ENCODE assay signal across 25 cellular contexts in the genomic region with DNA sequence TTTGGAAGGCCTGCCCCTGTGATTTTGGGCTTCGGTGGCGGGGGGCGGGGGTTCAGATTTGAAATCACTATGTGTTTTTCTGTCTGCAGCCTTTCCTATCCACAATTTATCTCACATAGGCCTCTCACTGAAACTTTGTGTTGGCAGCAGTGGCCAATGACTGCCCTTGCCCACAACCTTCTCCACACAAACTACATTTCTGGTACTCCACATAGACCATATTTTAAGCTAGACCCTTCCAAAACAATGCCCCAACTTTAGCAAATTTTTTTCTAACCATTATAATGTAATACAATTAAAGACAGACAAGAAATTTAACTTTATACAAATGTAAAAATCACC. TPM values are rescaled to one million over a fixed set of nuclear protein-coding genes. Genes with fewer than 3 reads are reported as not detected.
DNase-seq lines count a peak whose midpoint lies in the region; ATAC-seq, FAIRE-seq and TF ChIP-seq lines count a peak whose summit lies in the region.
"Had no signal": no experiment of that assay in that cellular context is flagged by ENCODE, and none has a peak within 500 bp of the region (broad histone marks: within the 10 kb centered on the region; RNA-seq: fewer than 3 reads in every experiment).

No MANE protein-coding gene starts in this region.

- peak overlapping the region; percentile 43 for H3K4me3 ChIP-seq in CD4-positive, CD25-positive, alpha-beta regulatory T cell (ENCODE audit: low read depth, low read length)
- H3K4me3 ChIP-seq in astrocyte (ENCODE audit: insufficient read depth, low read depth, low read length), result no peak overlapping the region
- no peak overlapping the region for H3K4me3 ChIP-seq in right atrium auricular region
- H3K4me3 ChIP-seq in osteoblast (ENCODE audit: insufficient read depth, low read length), result no peak overlapping the region
- no peak overlapping the region for H3K4me3 ChIP-seq in lower lobe of right lung
- H3K4me3 ChIP-seq: colonic mucosa, lung, skin epidermis, thyroid gland had no signal

- peaks cover 39 to 89% (median 77%) of the 10 kb centered on the region in 4 donors for H3K4me1 Mint-ChIP-seq in CD4-positive, CD25-positive, alpha-beta regulatory T cell
- H3K4me1 Mint-ChIP-seq in astrocyte (ENCODE audit: low read depth, unreplicated experiment), result peaks cover 21% of the 10 kb centered on the region

- no peak for ATAC-seq in CD4-positive, CD25-positive, alpha-beta regulatory T cell (ENCODE audit: low read depth in 2 of 2)
- ATAC-seq in lower lobe of right lung, result no peak
- ATAC-seq: activated CD4-positive, CD25-positive, alpha-beta regulatory T cell treated with anti-CD3 and anti-CD28 coated beads, Interleukin-2, amount 50 U/mL, for 24 hours; activated naive CD4-positive, alpha-beta T cell treated with anti-CD3 and anti-CD28 coated beads, Interleukin-2, amount 50 U/mL, for 72 hours had no signal

- H3K27ac ChIP-seq in CD4-positive, CD25-positive, alpha-beta regulatory T cell (ENCODE audit: insufficient read depth, low read length, poor library complexity, severe bottlenecking), result peak overlapping the region; percentile 1
- H3K27ac ChIP-seq in astrocyte (ENCODE audit: low read depth, low read length), result peak overlapping the region; percentile 64
- H3K27ac ChIP-seq in right atrium auricular region, result peak overlapping the region; percentile 61 to 80
- H3K27ac ChIP-seq in osteoblast (ENCODE audit: low read depth, low read length), result peak overlapping the region; percentile 42
- H3K27ac ChIP-seq in lower lobe of right lung, result no peak overlapping the region
- H3K27ac ChIP-seq: colonic mucosa, thyroid gland had no signal

- H3K27me3 Mint-ChIP-seq in CD4-positive, CD25-positive, alpha-beta regulatory T cell, result no peaks in the 10 kb centered on the region
- H3K27me3 Mint-ChIP-seq in astrocyte (ENCODE audit: low read depth, unreplicated experiment), result no peaks in the 10 kb centered on the region
- H3K27me3 Mint-ChIP-seq: CD8-positive, alpha-beta memory T cell had no signal

- TF ChIP-seq CTCF in astrocyte (IDR thresholded peaks at IDR 0.05; ENCODE audit: insufficient read depth, low read depth, low read length), result no peak
- TF ChIP-seq CTCF in right atrium auricular region (IDR thresholded peaks at IDR 0.05), result no peak
- no peak for TF ChIP-seq CTCF in osteoblast (IDR thresholded peaks at IDR 0.05; ENCODE audit: extremely low read depth, low read depth, low read length)
- no peak for TF ChIP-seq CTCF in lower lobe of right lung (IDR thresholded peaks at IDR 0.05)

- H3K4me1 ChIP-seq in CD4-positive, CD25-positive, alpha-beta regulatory T cell (ENCODE audit: control insufficient read depth, insufficient read depth, low read length, poor library complexity, severe bottlenecking), result peaks cover 64% of the 10 kb centered on the region
- H3K4me1 ChIP-seq in astrocyte (ENCODE audit: insufficient read depth, low read length) (peaks cover 21% of the 10 kb centered on the region), right atrium auricular region (peaks cover 0 to 88% of the 10 kb centered on the region in 2 donors), osteoblast (ENCODE audit: insufficient read depth, low read length) (peaks cover 22% of the 10 kb centered on the region), lower lobe of right lung (peaks cover 67% of the 10 kb centered on the region)
- H3K4me1 ChIP-seq: colonic mucosa had no signal

- H3K9ac ChIP-seq in astrocyte (ENCODE audit: low read length), result peak overlapping the region; percentile 49
- H3K9ac ChIP-seq: SK-N-SH had no signal

- H4K20me1 ChIP-seq in astrocyte (ENCODE audit: insufficient read depth, low read length), result peaks cover 74% of the 10 kb centered on the region
- peaks cover 24% of the 10 kb centered on the region for H4K20me1 ChIP-seq in osteoblast (ENCODE audit: insufficient read depth, low read length)

- peaks cover 97% of the 10 kb centered on the region for H3K79me2 ChIP-seq in astrocyte (ENCODE audit: insufficient read depth, low read length)
- H3K79me2 ChIP-seq in osteoblast (ENCODE audit: insufficient read depth, low read length), result peaks cover 94% of the 10 kb centered on the region

- H3K36me3 Mint-ChIP-seq in CD4-positive, CD25-positive, alpha-beta regulatory T cell, result peaks cover 9% of the 10 kb centered on the region
- no peaks in the 10 kb centered on the region for H3K36me3 Mint-ChIP-seq in astrocyte (ENCODE audit: low read depth, unreplicated experiment)

- H2AFZ ChIP-seq in astrocyte (ENCODE audit: low read depth, low read length) (no peak overlapping the region), osteoblast (ENCODE audit: low read length) (no peak overlapping the region)

- peak overlapping the region in 3 of 4 donors; percentile 28 to 53 (median 52) for H3K4me3 Mint-ChIP-seq in CD4-positive, CD25-positive, alpha-beta regulatory T cell
- H3K4me3 Mint-ChIP-seq in astrocyte (ENCODE audit: unreplicated experiment), result peak overlapping the region; percentile 60
- H3K4me3 Mint-ChIP-seq: activated T-helper 1 cell treated with anti-CD3 and anti-CD28 coated beads, Interleukin-12 subunit alpha, Interleukin-12 subunit beta, Interleukin-2, Interleukin-4 antibody, amounts not matched to agents 30 ng/mL and 10 ng/mL and 1 ng/mL, durations not matched to agents 14 hours and 24 hours and 36 hours had no signal

- FAIRE-seq in astrocyte (lab: Jason Lieb, UNC) (no peak), H54 (lab: Jason Lieb, UNC) (no peak)
- FAIRE-seq: HTR-8/SVneo had no signal

- H3K9me3 Mint-ChIP-seq in CD4-positive, CD25-positive, alpha-beta regulatory T cell, result no peaks in the 10 kb centered on the region
- no peaks in the 10 kb centered on the region for H3K9me3 Mint-ChIP-seq in astrocyte (ENCODE audit: unreplicated experiment)
- H3K9me3 Mint-ChIP-seq: activated naive CD4-positive, alpha-beta T cell treated with anti-CD3 and anti-CD28 coated beads, Interleukin-2, amount 50 U/mL, for 72 hours; activated T-helper 1 cell treated with anti-CD3 and anti-CD28 coated beads, Interleukin-12 subunit alpha, Interleukin-12 subunit beta, Interleukin-2, Interleukin-4 antibody, amounts not matched to agents 30 ng/mL and 10 ng/mL and 1 ng/mL, durations not matched to agents 14 hours and 24 hours and 36 hours; CD8-positive, alpha-beta memory T cell had no signal

- no peak for DNase-seq in CD4-positive, CD25-positive, alpha-beta regulatory T cell
- DNase-seq in astrocyte (ENCODE audit: low read depth) (no peak), right atrium auricular region (ENCODE audit: low spot score) (no peak), osteoblast (ENCODE audit: insufficient read length, low spot score, missing footprints) (no peak), lower lobe of right lung (no peak), NCI-H1694 (lab: John Stamatoyannopoulos, UW) (no peak), H54 (ENCODE audit: insufficient read length, low spot score) (no peak)
- no peak for DNase-seq in activated effector memory CD4-positive, alpha-beta T cell treated with Interleukin-2 at 50 U/mL for 16 hours
- DNase-seq: CD8-positive, alpha-beta memory T cell; colonic mucosa; HCEC 1CT; Karpas-422; NCI-H2029 treated with DMSO at 0.1 percent for 48 hours; NCI-H345; NK-92 treated with Interleukin-12 subunit alpha and Interleukin-12 subunit beta, amount 100 ng/mL, for 24 hours; SK-N-SH; stimulated activated CD4-positive, alpha-beta T cell treated with anti-CD3 and anti-CD28 coated beads, Interleukin-2, amount 100 ng/mL, for 48 hours; stimulated activated naive CD4-positive, alpha-beta T cell treated with Interleukin-2 at 50 U/mL for 16 hours; thyroid gland had no signal

- H3K27ac Mint-ChIP-seq in CD4-positive, CD25-positive, alpha-beta regulatory T cell, result no peak overlapping the region
- H3K27ac Mint-ChIP-seq in astrocyte (ENCODE audit: unreplicated experiment), result no peak overlapping the region
- H3K27ac Mint-ChIP-seq: activated naive CD4-positive, alpha-beta T cell treated with anti-CD3 and anti-CD28 coated beads, Interleukin-2, amount 50 U/mL, for 72 hours; activated T-helper 1 cell treated with anti-CD3 and anti-CD28 coated beads, Interleukin-12 subunit alpha, Interleukin-12 subunit beta, Interleukin-2, Interleukin-4 antibody, amounts not matched to agents 30 ng/mL and 10 ng/mL and 1 ng/mL, durations not matched to agents 14 hours and 24 hours and 36 hours had no signal

- TF ChIP-seq POLR2A in H54 (IDR thresholded peaks at IDR 0.05; ENCODE audit: low read depth, low read length), result no peak

- H3K36me3 ChIP-seq in CD4-positive, CD25-positive, alpha-beta regulatory T cell (ENCODE audit: control insufficient read depth, insufficient read depth, low read length), result no peaks in the 10 kb centered on the region
- H3K36me3 ChIP-seq in astrocyte (ENCODE audit: insufficient read depth, low read length) (no peaks in the 10 kb centered on the region), right atrium auricular region (no peaks in the 10 kb centered on the region), osteoblast (ENCODE audit: insufficient read depth, low read length) (no peaks in the 10 kb centered on the region), lower lobe of right lung (no peaks in the 10 kb centered on the region)
- H3K36me3 ChIP-seq: colonic mucosa, thyroid gland had no signal

- H3K4me2 ChIP-seq in astrocyte (ENCODE audit: low read length) (peak overlapping the region; percentile 29), osteoblast (ENCODE audit: insufficient read depth, low read length) (no peak overlapping the region)
- H3K4me2 ChIP-seq: SK-N-SH had no signal

- no peaks in the 10 kb centered on the region for H3K9me3 ChIP-seq in CD4-positive, CD25-positive, alpha-beta regulatory T cell (ENCODE audit: control insufficient read depth in 2 of 2, low read length in 2 of 2)
- H3K9me3 ChIP-seq in astrocyte (ENCODE audit: insufficient read depth, low read depth, low read length) (no peaks in the 10 kb centered on the region), right atrium auricular region (no peaks in the 10 kb centered on the region), osteoblast (ENCODE audit: low read depth, low read length) (no peaks in the 10 kb centered on the region), lower lobe of right lung (no peaks in the 10 kb centered on the region)
- H3K9me3 ChIP-seq: colonic mucosa, SK-N-SH, thyroid gland had no signal

- H3K27me3 ChIP-seq in CD4-positive, CD25-positive, alpha-beta regulatory T cell (ENCODE audit: control insufficient read depth, insufficient read depth, low read length), result no peaks in the 10 kb centered on the region
- H3K27me3 ChIP-seq in astrocyte (ENCODE audit: insufficient read depth, low read length) (no peaks in the 10 kb centered on the region), right atrium auricular region (no peaks in the 10 kb centered on the region), osteoblast (ENCODE audit: insufficient read depth, low read length) (no peaks in the 10 kb centered on the region), lower lobe of right lung (ENCODE audit: low read depth) (no peaks in the 10 kb centered on the region)
- H3K27me3 ChIP-seq: colonic mucosa, thyroid gland had no signal

- intact Hi-C loops in lower lobe of right lung (cut with DNase I), result no loop called here

RNA-seq across cellular contexts. Expression of gene ADAM10, which starts 6.4 kb away (rescaled TPM):
- total RNA-seq in CD4-positive, CD25-positive, alpha-beta regulatory T cell, result 156 TPM
- 100 to 1,000 TPM; 149 to 183 (median 153) TPM for polyA plus RNA-seq in CD4-positive, CD25-positive, alpha-beta regulatory T cell
- total RNA-seq in astrocyte, result 243 and 254 TPM in 2 replicates
- total RNA-seq in right atrium auricular region, result 10 to 100 TPM; 40.8 to 42.0 TPM
- 122 and 137 TPM in 2 replicates for total RNA-seq in osteoblast
- 166 TPM for total RNA-seq in lower lobe of right lung

RNA-seq across cellular contexts. Expression of gene MINDY2, which starts 28.0 kb away (rescaled TPM):
- total RNA-seq in CD4-positive, CD25-positive, alpha-beta regulatory T cell, result 15.5 TPM
- polyA plus RNA-seq in CD4-positive, CD25-positive, alpha-beta regulatory T cell, result 10 to 100 TPM in 3 of 4 donors, 1 to 10 TPM in 1; 7.9 to 15.9 (median 12.2) TPM
- 20.9 and 24.5 TPM in 2 replicates for total RNA-seq in astrocyte
- total RNA-seq in right atrium auricular region, result 10 to 100 TPM; 20.1 to 30.0 TPM
- 19.9 and 20.3 TPM in 2 replicates for total RNA-seq in osteoblast
- total RNA-seq in lower lobe of right lung, result 32.9 TPM
